In the genomic region with DNA sequence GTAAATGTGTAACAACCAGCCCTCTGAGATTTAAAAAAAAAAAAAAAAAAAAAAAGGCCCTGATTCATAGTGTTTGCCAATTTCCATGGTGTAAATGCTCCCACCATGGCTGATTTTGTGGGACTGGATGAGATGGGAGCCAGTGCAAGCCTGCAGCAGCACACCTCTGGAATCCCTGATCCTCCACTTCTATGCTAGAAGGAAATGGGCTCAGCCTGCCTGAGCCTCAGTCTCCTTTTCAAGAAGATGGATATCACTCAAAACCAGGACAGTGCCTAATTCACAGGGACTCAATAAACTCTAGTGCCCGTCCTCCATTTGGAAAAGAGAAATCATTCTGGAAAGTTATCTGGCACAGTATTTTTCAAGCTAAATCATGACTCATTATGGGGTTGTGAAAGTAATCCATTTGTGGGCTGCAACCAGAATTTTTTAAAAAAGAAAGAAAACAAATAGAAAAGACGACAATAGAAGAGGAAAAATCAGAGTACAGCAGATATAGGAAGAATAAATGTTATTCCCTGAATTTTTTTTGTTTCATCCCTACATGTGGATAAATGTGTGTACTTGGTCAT, we compare ENCODE assay signal across 8 cellular contexts. TPM values are rescaled to one million over a fixed set of nuclear protein-coding genes. Genes with fewer than 3 reads are reported as not detected.
A peak's percentile ranks its signal among the peaks of the same experiment; 100 is the strongest.
DNase-seq lines count a peak whose midpoint lies in the region; ATAC-seq and TF ChIP-seq lines count a peak whose summit lies in the region.
"Had no signal": no experiment of that assay in that cellular context is flagged by ENCODE, and none has a peak within 500 bp of the region (broad histone marks: within the 10 kb centered on the region; RNA-seq: fewer than 3 reads in every experiment).

No MANE protein-coding gene starts in this region.

- H3K4me3 Mint-ChIP-seq in T-helper 17 cell (peak overlapping the region; percentile 93), WTC11 (no peak overlapping the region)
- H3K4me3 Mint-ChIP-seq: nephron had no signal

- H3K27ac Mint-ChIP-seq in T-helper 17 cell (peak overlapping the region; percentile 97), WTC11 (no peak overlapping the region)
- H3K27ac Mint-ChIP-seq: nephron had no signal

- H3K27me3 ChIP-seq in effector memory CD4-positive, alpha-beta T cell (replicated peaks; ENCODE audit: control insufficient read depth, insufficient read depth, low read length, poor library complexity, severe bottlenecking): no peaks in the 10 kb centered on the region

- no peak for ATAC-seq in T-helper 17 cell
- ATAC-seq in WTC11: no peak

- CTCF ChIA-PET in WTC11 (lab: Charles Lee): interaction anchor here (1.0 kb wide), 1 partner anchor 26 kb away, joined by 3 read pairs; no protein-coding TSS in a partner anchor

- peaks cover 22% of the 10 kb centered on the region for H3K9me3 Mint-ChIP-seq in WTC11

- H3K36me3 Mint-ChIP-seq in T-helper 17 cell (ENCODE audit: low read depth) (peaks cover 6% of the 10 kb centered on the region), WTC11 (peaks cover 10% of the 10 kb centered on the region)

- H3K4me1 ChIP-seq in effector memory CD4-positive, alpha-beta T cell (ENCODE audit: control insufficient read depth, insufficient read depth, low read length, poor library complexity, severe bottlenecking): peaks cover 42% of the 10 kb centered on the region

- peak; percentile 74 for DNase-seq in GM03348 (ENCODE audit: low spot score)
- DNase-seq in T-helper 17 cell: no peak
- no peak for DNase-seq in effector memory CD4-positive, alpha-beta T cell
- DNase-seq in NCI-H345 (lab: John Stamatoyannopoulos, UW): no peak
- no peak for DNase-seq in WTC11 (ENCODE audit: low spot score)
- DNase-seq in stimulated activated CD4-positive, alpha-beta T cell treated with anti-CD3 and anti-CD28 coated beads, Interleukin-15, amount 100 ng/mL, for 24 hours: no peak

- H3K4me3 ChIP-seq in effector memory CD4-positive, alpha-beta T cell (ENCODE audit: insufficient read depth, low read depth, low read length, poor library complexity, severe bottlenecking): peak overlapping the region; percentile 38
- H3K4me3 ChIP-seq in skin epidermis: peak overlapping the region in 1 of 7 experiments; percentile 2

- peak overlapping the region; percentile 70 for H3K27ac ChIP-seq in effector memory CD4-positive, alpha-beta T cell (ENCODE audit: insufficient read depth, low read length, poor library complexity, severe bottlenecking)
- peak overlapping the region in 19 of 21 experiments; percentile 41 to 94 (median 70) for H3K27ac ChIP-seq in skin epidermis

- H3K27me3 Mint-ChIP-seq in T-helper 17 cell (no peaks in the 10 kb centered on the region), WTC11 (ENCODE audit: low read depth) (no peaks in the 10 kb centered on the region)

- TF ChIP-seq CTCF in WTC11 (IDR thresholded peaks at IDR 0.05): no peak

- no peaks in the 10 kb centered on the region for H3K9me3 ChIP-seq in T-helper 17 cell (ENCODE audit: control insufficient read depth, low read length, poor library complexity, severe bottlenecking)
- H3K9me3 ChIP-seq in effector memory CD4-positive, alpha-beta T cell (ENCODE audit: control insufficient read depth, low read length): no peaks in the 10 kb centered on the region

- POLR2A ChIA-PET in WTC11 (lab: Charles Lee): no interaction called here

- no peaks in the 10 kb centered on the region for H3K36me3 ChIP-seq in effector memory CD4-positive, alpha-beta T cell (ENCODE audit: control insufficient read depth, insufficient read depth, low read length)

- peaks cover 30% of the 10 kb centered on the region for H3K4me1 Mint-ChIP-seq in T-helper 17 cell
- H3K4me1 Mint-ChIP-seq in WTC11: peaks cover 30% of the 10 kb centered on the region

TF ChIP-seq in WTC11, 78 proteins besides CTCF, POLR2A, EP300 and RAD21:
- TF ChIP-seq RORB (CRISPR knock-in tag; IDR thresholded peaks at IDR 0.05) (no peak), TP53 (CRISPR knock-in tag; IDR thresholded peaks at IDR 0.05) (no peak), NFYB (CRISPR knock-in tag; conservative IDR thresholded peaks at IDR 0.05; ENCODE audit: low read depth) (no peak), CREM (CRISPR knock-in tag; IDR thresholded peaks at IDR 0.05) (no peak), ZBTB21 (CRISPR knock-in tag; IDR thresholded peaks at IDR 0.05; ENCODE audit: borderline replicate concordance) (no peak), ZNF263 (CRISPR knock-in tag; IDR thresholded peaks at IDR 0.05; ENCODE audit: low read depth) (no peak), ZNF396 (CRISPR knock-in tag; IDR thresholded peaks at IDR 0.05; ENCODE audit: borderline replicate concordance) (no peak), FOXJ3 (CRISPR knock-in tag; IDR thresholded peaks at IDR 0.05; ENCODE audit: borderline replicate concordance) (no peak), NR1H2 (CRISPR knock-in tag; IDR thresholded peaks at IDR 0.05) (no peak), SOX15 (CRISPR knock-in tag; IDR thresholded peaks at IDR 0.05) (no peak), ELF4 (CRISPR knock-in tag; IDR thresholded peaks at IDR 0.05; ENCODE audit: low read depth) (no peak), ZNF138 (CRISPR knock-in tag; conservative IDR thresholded peaks at IDR 0.05) (no peak), ZNF121 (CRISPR knock-in tag; IDR thresholded peaks at IDR 0.05) (no peak)
- TF ChIP-seq, protein P1, sequence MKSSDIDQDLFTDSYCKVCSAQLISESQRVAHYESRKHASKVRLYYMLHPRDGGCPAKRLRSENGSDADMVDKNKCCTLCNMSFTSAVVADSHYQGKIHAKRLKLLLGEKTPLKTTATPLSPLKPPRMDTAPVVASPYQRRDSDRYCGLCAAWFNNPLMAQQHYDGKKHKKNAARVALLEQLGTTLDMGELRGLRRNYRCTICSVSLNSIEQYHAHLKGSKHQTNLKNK (CRISPR knock-in tag; IDR thresholded peaks at IDR 0.05): no peak
- TF ChIP-seq, protein P2, sequence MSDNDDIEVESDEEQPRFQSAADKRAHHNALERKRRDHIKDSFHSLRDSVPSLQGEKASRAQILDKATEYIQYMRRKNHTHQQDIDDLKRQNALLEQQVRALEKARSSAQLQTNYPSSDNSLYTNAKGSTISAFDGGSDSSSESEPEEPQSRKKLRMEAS (CRISPR knock-in tag; IDR thresholded peaks at IDR 0.05): no peak
- TF ChIP-seq, protein P3, sequence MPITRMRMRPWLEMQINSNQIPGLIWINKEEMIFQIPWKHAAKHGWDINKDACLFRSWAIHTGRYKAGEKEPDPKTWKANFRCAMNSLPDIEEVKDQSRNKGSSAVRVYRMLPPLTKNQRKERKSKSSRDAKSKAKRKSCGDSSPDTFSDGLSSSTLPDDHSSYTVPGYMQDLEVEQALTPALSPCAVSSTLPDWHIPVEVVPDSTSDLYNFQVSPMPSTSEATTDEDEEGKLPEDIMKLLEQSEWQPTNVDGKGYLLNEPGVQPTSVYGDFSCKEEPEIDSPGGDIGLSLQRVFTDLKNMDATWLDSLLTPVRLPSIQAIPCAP (CRISPR knock-in tag; IDR thresholded peaks at IDR 0.05): no peak

RNA-seq across cellular contexts. Expression of gene LBH, which starts 34.2 kb away (rescaled TPM):
- total RNA-seq in T-helper 17 cell (100 to 1,000 TPM; 118 to 127 TPM), WTC11 (2021) (30.8 to 47.3 TPM (median 34.7 TPM) in 3 replicates)
